In genomic region chr18:32974421-32975165, GRCh38 we compare ENCODE assay signal across 13 cellular contexts.
DNase-seq lines count a peak whose midpoint lies in the region; ATAC-seq, FAIRE-seq and TF ChIP-seq lines count a peak whose summit lies in the region.
"Had no signal": no experiment of that assay in that cellular context is flagged by ENCODE, and none has a peak within 500 bp of the region (broad histone marks: within the 10 kb centered on the region; RNA-seq: fewer than 3 reads in every experiment).

No MANE protein-coding gene starts in this region.

- intact Hi-C loops in vagina (cut with DNase I), result no loop called here
- intact Hi-C loops in activated CD4-positive, alpha-beta memory T cell treated with anti-CD3 and anti-CD28 coated beads for 36 hours (cut with micrococcal nuclease), result no loop called here

- CTCF ChIA-PET in activated CD4-positive, alpha-beta memory T cell treated with anti-CD3 and anti-CD28 coated beads for 36 hours (lab: Charles Lee), result no interaction called here

- no peaks in the 10 kb centered on the region for H3K79me2 ChIP-seq in astrocyte (ENCODE audit: insufficient read depth, low read length)

- H3K27ac Mint-ChIP-seq in astrocyte (ENCODE audit: unreplicated experiment), result no peak overlapping the region
- H3K27ac Mint-ChIP-seq in activated CD4-positive, alpha-beta memory T cell treated with anti-CD3 and anti-CD28 coated beads for 36 hours, result no peak overlapping the region
- H3K27ac Mint-ChIP-seq: CD14-positive monocyte had no signal

- no peaks in the 10 kb centered on the region for H4K20me1 ChIP-seq in astrocyte (ENCODE audit: insufficient read depth, low read length)

- no peak overlapping the region for H3K4me3 Mint-ChIP-seq in astrocyte (ENCODE audit: unreplicated experiment)
- H3K4me3 Mint-ChIP-seq in activated CD4-positive, alpha-beta memory T cell treated with anti-CD3 and anti-CD28 coated beads for 36 hours, result no peak overlapping the region
- H3K4me3 Mint-ChIP-seq: CD14-positive monocyte had no signal

- peak overlapping the region; percentile 9 for H2AFZ ChIP-seq in astrocyte (ENCODE audit: low read depth, low read length)

- DNase-seq in GM12891 (ENCODE audit: insufficient read length, low spot score) (no peak), astrocyte (ENCODE audit: low read depth) (peak; percentile 6), NOMO-1 treated with dmso at 0.1 percent for 144 hours (lab: John Stamatoyannopoulos, UW; ENCODE audit: unreplicated experiment) (no peak), vagina (ENCODE audit: extremely low spot score in 2 of 2) (no peak)
- DNase-seq in activated CD4-positive, alpha-beta memory T cell treated with anti-CD3 and anti-CD28 coated beads for 36 hours, result no peak
- DNase-seq: activated T-cell treated with anti-CD3 and anti-CD28 coated beads, Interleukin-2, amount 50 U/mL, for 48 hours; left colon; stimulated activated CD4-positive, alpha-beta T cell treated with anti-CD3 and anti-CD28 coated beads, Interleukin-15, amount 100 ng/mL, for 24 hours; trophoblast cell had no signal

- no peaks in the 10 kb centered on the region for H3K27me3 ChIP-seq in astrocyte (ENCODE audit: insufficient read depth, low read length)
- no peaks in the 10 kb centered on the region for H3K27me3 ChIP-seq in vagina

- H3K36me3 ChIP-seq in astrocyte (ENCODE audit: insufficient read depth, low read length), result no peaks in the 10 kb centered on the region
- no peaks in the 10 kb centered on the region for H3K36me3 ChIP-seq in vagina

- H3K27me3 Mint-ChIP-seq in astrocyte (ENCODE audit: low read depth, unreplicated experiment), result no peaks in the 10 kb centered on the region
- no peaks in the 10 kb centered on the region for H3K27me3 Mint-ChIP-seq in activated CD4-positive, alpha-beta memory T cell treated with anti-CD3 and anti-CD28 coated beads for 36 hours

- H3K9me3 ChIP-seq in astrocyte (ENCODE audit: insufficient read depth, low read depth, low read length) (no peaks in the 10 kb centered on the region), vagina (no peaks in the 10 kb centered on the region)

- no peak for FAIRE-seq in GM12891 (lab: Jason Lieb, UNC)
- no peak for FAIRE-seq in astrocyte (lab: Jason Lieb, UNC)

- H3K4me3 ChIP-seq in astrocyte (ENCODE audit: insufficient read depth, low read depth, low read length), result no peak overlapping the region
- no peak overlapping the region for H3K4me3 ChIP-seq in vagina

- H3K36me3 Mint-ChIP-seq in astrocyte (ENCODE audit: low read depth, unreplicated experiment), result no peaks in the 10 kb centered on the region
- H3K36me3 Mint-ChIP-seq in activated CD4-positive, alpha-beta memory T cell treated with anti-CD3 and anti-CD28 coated beads for 36 hours, result no peaks in the 10 kb centered on the region
- H3K36me3 Mint-ChIP-seq: CD14-positive monocyte had no signal

- peaks cover 3% of the 10 kb centered on the region for H3K9me3 Mint-ChIP-seq in astrocyte (ENCODE audit: unreplicated experiment)
- peaks cover 12% of the 10 kb centered on the region for H3K9me3 Mint-ChIP-seq in activated CD4-positive, alpha-beta memory T cell treated with anti-CD3 and anti-CD28 coated beads for 36 hours

- no peak for TF ChIP-seq CTCF in astrocyte (IDR thresholded peaks at IDR 0.05; ENCODE audit: insufficient read depth, low read depth, low read length)
- no peak for TF ChIP-seq CTCF in vagina (IDR thresholded peaks at IDR 0.05)

- no peak for TF ChIP-seq POLR2A in GM12891 (IDR thresholded peaks at IDR 0.05; ENCODE audit: low read depth, low read length)
- TF ChIP-seq POLR2A in vagina (IDR thresholded peaks at IDR 0.05), result no peak

- H3K4me1 ChIP-seq in astrocyte (ENCODE audit: insufficient read depth, low read length) (no peaks in the 10 kb centered on the region), vagina (no peaks in the 10 kb centered on the region)

- H3K4me2 ChIP-seq in astrocyte (ENCODE audit: low read length), result peak overlapping the region; percentile 51

- peaks cover 4% of the 10 kb centered on the region for H3K4me1 Mint-ChIP-seq in astrocyte (ENCODE audit: low read depth, unreplicated experiment)
- H3K4me1 Mint-ChIP-seq in activated CD4-positive, alpha-beta memory T cell treated with anti-CD3 and anti-CD28 coated beads for 36 hours (ENCODE audit: low read depth), result no peaks in the 10 kb centered on the region
- H3K4me1 Mint-ChIP-seq: CD14-positive monocyte had no signal

- POLR2A ChIA-PET in activated CD4-positive, alpha-beta memory T cell treated with anti-CD3 and anti-CD28 coated beads for 36 hours (lab: Charles Lee), result no interaction called here

- no peak overlapping the region for H3K9ac ChIP-seq in astrocyte (ENCODE audit: low read length)

- ATAC-seq in GM21526 (IDR thresholded peaks at IDR 0.05; ENCODE audit: low FRiP score, unreplicated experiment) (peak; percentile 88), HG03439 (IDR thresholded peaks at IDR 0.05; ENCODE audit: unreplicated experiment) (peak; percentile 71), GM21423 (IDR thresholded peaks at IDR 0.05; ENCODE audit: unreplicated experiment) (no peak)
- ATAC-seq: left colon had no signal

- H3K27ac ChIP-seq in astrocyte (ENCODE audit: low read depth, low read length) (no peak overlapping the region), vagina (no peak overlapping the region)

TF ChIP-seq in GM12891, 5 proteins besides CTCF, POLR2A, EP300 and RAD21:
- TF ChIP-seq PAX5 (IDR thresholded peaks at IDR 0.05; ENCODE audit: insufficient read depth, low read length, severe bottlenecking), result peak; percentile 81
- no peak for TF ChIP-seq TAF1 (IDR thresholded peaks at IDR 0.05; ENCODE audit: low read depth, low read length)
